In the genomic region with DNA sequence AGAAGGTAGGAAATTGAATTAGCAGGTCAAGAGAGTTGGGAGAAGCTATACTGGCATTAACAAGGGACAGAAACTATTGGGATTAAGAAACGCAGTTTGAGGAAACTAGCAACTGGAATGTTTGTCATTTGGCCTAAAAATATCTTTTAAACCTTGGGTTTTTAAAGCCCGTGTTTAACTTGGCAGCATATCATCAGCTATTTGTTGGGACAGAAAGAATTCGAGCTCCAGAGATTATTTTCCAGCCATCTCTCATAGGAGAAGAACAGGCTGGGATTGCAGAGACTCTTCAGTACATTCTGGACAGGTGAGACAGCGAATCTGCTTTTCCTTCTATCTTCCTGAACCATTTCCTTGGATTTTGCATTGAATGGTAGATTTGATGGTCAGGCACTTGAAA, we compare ENCODE assay signal across 22 cellular contexts. TPM values are rescaled to one million over a fixed set of nuclear protein-coding genes. Genes with fewer than 3 reads are reported as not detected.
"Had no signal": no experiment of that assay in that cellular context is flagged by ENCODE, and none has a peak within 500 bp of the region (broad histone marks: within the 10 kb centered on the region; RNA-seq: fewer than 3 reads in every experiment).

No MANE protein-coding gene starts in this region.

- H3K9me3 ChIP-seq: left ventricle myocardium inferior, upper lobe of left lung had no signal

- FAIRE-seq: islet of Langerhans had no signal

- H3K4me3 Mint-ChIP-seq: activated CD4-positive, alpha-beta T cell treated with anti-CD3 and anti-CD28 coated beads, Interleukin-2, amount 10 ng/mL, durations not matched to agents 7 days and 5 days; activated naive CD8-positive, alpha-beta T cell; endodermal cell; memory B cell; natural killer cell treated with Interleukin-12 subunit alpha and Interleukin-12 subunit beta and Interleukin-15 and Interleukin-18, amount 100 ng/mL, for 72 hours; stimulated activated memory B cell treated with anti-CD40 and anti-IgM and Interleukin-4, amounts not matched to agents 10 μg/mL and 1 μg/mL and 100 μg/mL, for 72 hours; T-helper 1 cell treated with Interleukin-12 subunit alpha and Interleukin-12 subunit beta and Interleukin-4 antibody, amounts not matched to agents 30 μg/mL and 1 μg/mL, for 36 hours had no signal

- H3K27me3 ChIP-seq: upper lobe of left lung had no signal

- H3K27ac ChIP-seq: left ventricle myocardium inferior, upper lobe of left lung had no signal

- H3K27ac Mint-ChIP-seq: activated CD4-positive, alpha-beta T cell treated with anti-CD3 and anti-CD28 coated beads, Interleukin-2, amount 10 ng/mL, durations not matched to agents 7 days and 5 days; activated naive CD8-positive, alpha-beta T cell; endodermal cell; memory B cell; progenitor cell of endocrine pancreas; stimulated activated memory B cell treated with anti-CD40 and anti-IgM and Interleukin-4, amounts not matched to agents 10 μg/mL and 1 μg/mL and 100 μg/mL, for 72 hours; T-helper 1 cell treated with Interleukin-12 subunit alpha and Interleukin-12 subunit beta and Interleukin-4 antibody, amounts not matched to agents 30 μg/mL and 1 μg/mL, for 36 hours had no signal

- ATAC-seq: natural killer cell treated with Interleukin-12 subunit alpha and Interleukin-12 subunit beta and Interleukin-15 and Interleukin-18, amount 100 ng/mL, for 72 hours; right cardiac atrium; stimulated activated memory B cell treated with anti-CD40 and anti-IgM and Interleukin-4, amounts not matched to agents 10 μg/mL and 1 μg/mL and 100 μg/mL, for 72 hours had no signal

- H3K4me1 ChIP-seq: left ventricle myocardium inferior, upper lobe of left lung had no signal

- H3K4me3 ChIP-seq: left ventricle myocardium inferior, upper lobe of left lung had no signal

- DNase-seq: activated CD4-positive, alpha-beta T cell treated with anti-CD3 and anti-CD28 coated beads, Interleukin-2, amount 10 ng/mL, durations not matched to agents 7 days and 5 days; activated CD4-positive, CD25-positive, alpha-beta regulatory T cell; activated effector memory CD4-positive, alpha-beta T cell treated with Interleukin-2 at 50 U/mL for 16 hours; activated T-cell treated with anti-CD3 and anti-CD28 coated beads for 4 hours; central memory CD4-positive, alpha-beta T cell; dermis blood vessel endothelial cell; endodermal cell; foreskin fibroblast; left ventricle myocardium inferior; nucleus accumbens; right cardiac atrium; upper lobe of left lung had no signal

- H3K27me3 Mint-ChIP-seq: activated CD4-positive, alpha-beta T cell treated with anti-CD3 and anti-CD28 coated beads, Interleukin-2, amount 10 ng/mL, durations not matched to agents 7 days and 5 days; activated naive CD8-positive, alpha-beta T cell; memory B cell; natural killer cell treated with Interleukin-12 subunit alpha and Interleukin-12 subunit beta and Interleukin-15 and Interleukin-18, amount 100 ng/mL, for 72 hours; progenitor cell of endocrine pancreas; stimulated activated memory B cell treated with anti-CD40 and anti-IgM and Interleukin-4, amounts not matched to agents 10 μg/mL and 1 μg/mL and 100 μg/mL, for 72 hours had no signal

- H3K9me3 Mint-ChIP-seq: activated CD4-positive, alpha-beta T cell treated with anti-CD3 and anti-CD28 coated beads, Interleukin-2, amount 10 ng/mL, durations not matched to agents 7 days and 5 days; endodermal cell; memory B cell; natural killer cell treated with Interleukin-12 subunit alpha and Interleukin-12 subunit beta and Interleukin-15 and Interleukin-18, amount 100 ng/mL, for 72 hours; stimulated activated memory B cell treated with anti-CD40 and anti-IgM and Interleukin-4, amounts not matched to agents 10 μg/mL and 1 μg/mL and 100 μg/mL, for 72 hours; T-helper 1 cell treated with Interleukin-12 subunit alpha and Interleukin-12 subunit beta and Interleukin-4 antibody, amounts not matched to agents 30 μg/mL and 1 μg/mL, for 36 hours had no signal

RNA-seq across cellular contexts. Expression of a gene that starts 39.4 kb away (rescaled TPM):
- total RNA-seq: progenitor cell of endocrine pancreas had no signal

RNA-seq across cellular contexts. Expression of a gene that starts 41.8 kb away (rescaled TPM):
- total RNA-seq: activated CD4-positive, alpha-beta T cell treated with anti-CD3 and anti-CD28 coated beads, Interleukin-2, amount 10 ng/mL, durations not matched to agents 7 days and 5 days; activated CD8-positive, alpha-beta memory T cell treated with anti-CD3 and anti-CD28 coated beads for 36 hours; dermis blood vessel endothelial cell; endodermal cell; left ventricle myocardium inferior; natural killer cell treated with Interleukin-12 subunit alpha and Interleukin-12 subunit beta and Interleukin-15 and Interleukin-18, amount 100 ng/mL, for 72 hours; progenitor cell of endocrine pancreas; right cardiac atrium; subcutaneous adipose tissue; upper lobe of left lung had no signal
- polyA plus RNA-seq: esophagus, right cardiac atrium had no signal
